ENCODE assay signal across 8 cellular contexts in genomic region chr3:50237133-50237651, GRCh38. TPM values are rescaled to one million over a fixed set of nuclear protein-coding genes. Genes with fewer than 3 reads are reported as not detected.
DNase-seq lines count a peak whose midpoint lies in the region; ATAC-seq and TF ChIP-seq lines count a peak whose summit lies in the region.

No MANE protein-coding gene starts in this region.

- CTCF ChIA-PET in BJ (lab: Yijun Ruan, JAX), result interaction anchor here (1.0 to 3.8 kb wide), 5 partner anchors 10 to 110 kb away, joined by 3 to 41 read pairs (median 8); no protein-coding TSS in a partner anchor

- peak overlapping the region; percentile 83 for H3K9ac ChIP-seq in HUES64 (ENCODE audit: low read depth, low read length)

- H3K9me3 ChIP-seq in HUES64 (ENCODE audit: insufficient read depth, low read depth, low read length), result no peaks in the 10 kb centered on the region
- no peaks in the 10 kb centered on the region for H3K9me3 ChIP-seq in osteoblast (ENCODE audit: low read depth, low read length)

- peaks cover 31% of the 10 kb centered on the region for H3K4me1 ChIP-seq in HUES64 (ENCODE audit: insufficient read depth, low read length)
- H3K4me1 ChIP-seq in osteoblast (ENCODE audit: insufficient read depth, low read length), result peaks cover 25% of the 10 kb centered on the region

- H3K79me2 ChIP-seq in osteoblast (ENCODE audit: insufficient read depth, low read length), result peaks cover 62% of the 10 kb centered on the region

- H3K4me3 ChIP-seq in BJ (ENCODE audit: low read depth, low read length) (peak overlapping the region; percentile 76), HUES64 (ENCODE audit: low read length) (peak overlapping the region; percentile 86), osteoblast (ENCODE audit: insufficient read depth, low read length) (peak overlapping the region; percentile 98)

- peaks cover 8% of the 10 kb centered on the region for H3K36me3 ChIP-seq in BJ (ENCODE audit: control insufficient read depth, insufficient read depth, low read length)
- H3K36me3 ChIP-seq in HUES64 (ENCODE audit: insufficient read depth, low read length), result no peaks in the 10 kb centered on the region
- H3K36me3 ChIP-seq in osteoblast (ENCODE audit: insufficient read depth, low read length), result peaks cover 10% of the 10 kb centered on the region

- TF ChIP-seq CTCF in BJ (IDR thresholded peaks at IDR 0.05; ENCODE audit: insufficient read depth, low read depth, low read length), result no peak
- TF ChIP-seq CTCF in osteoblast (IDR thresholded peaks at IDR 0.05; ENCODE audit: extremely low read depth, low read depth, low read length), result no peak

- DNase-seq in BJ (ENCODE audit: low read depth) (no peak), fibroblast of peridontal ligament (ENCODE audit: extremely low read depth) (peak; percentile 62), osteoblast (ENCODE audit: insufficient read length, low spot score, missing footprints) (peak; percentile 93)
- peak; percentile 25 for DNase-seq in activated CD8-positive, alpha-beta memory T cell treated with anti-CD3 and anti-CD28 coated beads, Interleukin-2, amount 50 U/mL, for 4 hours

- H2AFZ ChIP-seq in osteoblast (ENCODE audit: low read length), result no peak overlapping the region

- 7% methylated on average over 7 of the region's 7 CpGs for WGBS in HUES64

- H3K27ac ChIP-seq in HUES64 (ENCODE audit: low read depth, low read length) (peak overlapping the region; percentile 46), osteoblast (ENCODE audit: low read depth, low read length) (peak overlapping the region; percentile 78)

- H4K20me1 ChIP-seq in osteoblast (ENCODE audit: insufficient read depth, low read length), result peaks cover 48% of the 10 kb centered on the region

- no peaks in the 10 kb centered on the region for H3K27me3 ChIP-seq in BJ (ENCODE audit: control insufficient read depth, insufficient read depth, low read length)
- no peaks in the 10 kb centered on the region for H3K27me3 ChIP-seq in HUES64 (ENCODE audit: insufficient read depth, low read length)
- H3K27me3 ChIP-seq in osteoblast (ENCODE audit: insufficient read depth, low read length), result no peaks in the 10 kb centered on the region

- no peak for ATAC-seq in HG02870 (IDR thresholded peaks at IDR 0.05; ENCODE audit: unreplicated experiment)
- ATAC-seq in GM18502 (IDR thresholded peaks at IDR 0.05; ENCODE audit: poor library complexity, unreplicated experiment), result no peak
- ATAC-seq in HG02884 (IDR thresholded peaks at IDR 0.05; ENCODE audit: unreplicated experiment), result no peak

- POLR2A ChIA-PET in BJ (lab: Charles Lee), result no interaction called here

- peak overlapping the region; percentile 99 for H3K4me2 ChIP-seq in osteoblast (ENCODE audit: insufficient read depth, low read length)

RNA-seq across cellular contexts. Expression of gene GNAI2, which starts 1.2 kb away (rescaled TPM):
- 574 and 887 TPM in 2 replicates for polyA plus RNA-seq in BJ (2011; rRNA removed)
- polyA minus RNA-seq in BJ (2011; rRNA and poly(A)+ RNA removed), result 386 and 559 TPM in 2 replicates
- polyA plus RNA-seq in HUES64 (2013, experiment 1 of 2), result 197 TPM
- polyA plus RNA-seq in HUES64 (2013, experiment 2 of 2), result 225 TPM
- 223 and 248 TPM in 2 replicates for total RNA-seq in osteoblast

RNA-seq across cellular contexts. Expression of gene SEMA3B, which starts 31.8 kb away (rescaled TPM):
- 32.7 and 59.0 TPM in 2 replicates for polyA plus RNA-seq in BJ (2011; rRNA removed)
- 13.2 and 16.4 TPM in 2 replicates for polyA minus RNA-seq in BJ (2011; rRNA and poly(A)+ RNA removed)
- polyA plus RNA-seq in HUES64 (2013, experiment 1 of 2), result 2.8 TPM
- polyA plus RNA-seq in HUES64 (2013, experiment 2 of 2), result 3.6 TPM
- 5.9 and 10.1 TPM in 2 replicates for total RNA-seq in osteoblast

RNA-seq across cellular contexts. Expression of gene SLC38A3, which starts 32.1 kb away (rescaled TPM):
- polyA plus RNA-seq in BJ (2011; rRNA removed), result 0.17 and 0.22 TPM in 2 replicates
- polyA minus RNA-seq in BJ (2011; rRNA and poly(A)+ RNA removed), result 0.28 TPM in 1 of 2 replicates, not detected in the other
- polyA plus RNA-seq in HUES64 (2013, experiment 1 of 2), result 0.60 TPM
- 0.95 TPM for polyA plus RNA-seq in HUES64 (2013, experiment 2 of 2)
- 0.29 and 0.36 TPM in 2 replicates for total RNA-seq in osteoblast

RNA-seq across cellular contexts. Expression of gene LSMEM2, which starts 41.7 kb away (rescaled TPM):
- polyA plus RNA-seq in BJ (2011; rRNA removed), result not detected in 2 replicates
- not detected in 2 replicates for polyA minus RNA-seq in BJ (2011; rRNA and poly(A)+ RNA removed)
- polyA plus RNA-seq in HUES64 (2013, experiment 1 of 2), result not detected
- polyA plus RNA-seq in HUES64 (2013, experiment 2 of 2), result 0.19 TPM
- total RNA-seq in osteoblast, result not detected in 2 replicates

RNA-seq across cellular contexts. Expression of gene GNAT1, which starts 45.8 kb away (rescaled TPM):
- not detected in 2 replicates for polyA plus RNA-seq in BJ (2011; rRNA removed)
- not detected in 2 replicates for polyA minus RNA-seq in BJ (2011; rRNA and poly(A)+ RNA removed)
- not detected for polyA plus RNA-seq in HUES64 (2013, experiment 1 of 2)
- not detected for polyA plus RNA-seq in HUES64 (2013, experiment 2 of 2)
- not detected in 2 replicates for total RNA-seq in osteoblast
